In the genomic region with DNA sequence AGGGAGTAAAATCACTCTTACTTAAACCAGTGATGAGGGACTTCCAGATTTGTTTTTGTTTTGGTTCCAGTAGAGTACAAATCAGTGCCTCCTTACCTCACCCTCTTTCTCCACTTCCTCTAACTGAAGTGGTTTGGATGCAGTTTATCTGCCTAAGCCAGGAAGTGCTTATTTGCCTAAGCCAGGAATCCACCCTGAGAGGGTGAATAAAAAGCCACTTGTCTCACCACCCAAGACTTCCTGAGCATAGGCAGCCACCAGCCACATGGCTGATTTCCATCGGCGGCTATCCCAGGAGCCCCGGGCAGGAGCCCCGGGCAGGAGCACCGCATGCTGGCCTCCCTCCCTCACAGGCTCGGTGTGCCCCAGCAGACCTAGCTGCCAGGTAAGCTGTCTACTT, we compare ENCODE assay signal across 9 cellular contexts. TPM values are rescaled to one million over a fixed set of nuclear protein-coding genes. Genes with fewer than 3 reads are reported as not detected.
A peak's percentile ranks its signal among the peaks of the same experiment; 100 is the strongest.
DNase-seq lines count a peak whose midpoint lies in the region; ATAC-seq and TF ChIP-seq lines count a peak whose summit lies in the region.
"Had no signal": no experiment of that assay in that cellular context is flagged by ENCODE, and none has a peak within 500 bp of the region (broad histone marks: within the 10 kb centered on the region; RNA-seq: fewer than 3 reads in every experiment).

No MANE protein-coding gene starts in this region.

- H3K27ac Mint-ChIP-seq in CD4-positive, alpha-beta T cell = no peak overlapping the region

- intact Hi-C loops in CD4-positive, alpha-beta T cell (cut with DNase I, micrococcal nuclease) = no loop called here

- TF ChIP-seq CTCF in CD4-positive, alpha-beta T cell (IDR thresholded peaks at IDR 0.05) = no peak

- no peaks in the 10 kb centered on the region for H3K27me3 ChIP-seq in CD4-positive, alpha-beta T cell (ENCODE audit: control insufficient read depth, insufficient read depth, low read length)
- H3K27me3 ChIP-seq in SJSA1 (replicated peaks) = no peaks in the 10 kb centered on the region

- no peaks in the 10 kb centered on the region for H3K9me3 Mint-ChIP-seq in CD4-positive, alpha-beta T cell

- peaks cover 73% of the 10 kb centered on the region for H3K4me1 ChIP-seq in SJSA1 (replicated peaks)

- DNase-seq in CD4-positive, alpha-beta T cell = no peak
- DNase-seq in H4 (ENCODE audit: low spot score) (peak; percentile 86), SJSA1 (ENCODE audit: low read depth in 1 of 2, low spot score in 2 of 2) (peak; percentile 70 to 72), islet precursor cell (peak; percentile 69), NCI-H446 treated with DMSO at 0.1 percent for 48 hours (lab: John Stamatoyannopoulos, UW) (no peak), GM03348 (ENCODE audit: low spot score) (no peak), hepatic stellate cell (ENCODE audit: low spot score) (no peak)
- DNase-seq: NCI-H1105 treated with DMSO at 0.1 percent for 48 hours had no signal

- H3K4me3 ChIP-seq in SJSA1 = peak overlapping the region; percentile 14

- H3K27ac ChIP-seq in CD4-positive, alpha-beta T cell (ENCODE audit: low read depth, low read length) = no peak overlapping the region
- peak overlapping the region; percentile 98 for H3K27ac ChIP-seq in SJSA1

- CTCF ChIA-PET in CD4-positive, alpha-beta T cell (lab: Charles Lee) = no interaction called here

- H3K36me3 Mint-ChIP-seq in CD4-positive, alpha-beta T cell (ENCODE audit: low read depth) = no peaks in the 10 kb centered on the region

- no peak overlapping the region for H3K4me3 Mint-ChIP-seq in CD4-positive, alpha-beta T cell

- H3K4me1 Mint-ChIP-seq in CD4-positive, alpha-beta T cell (ENCODE audit: low read depth) = peaks cover 18% of the 10 kb centered on the region

- peaks cover 31% of the 10 kb centered on the region for H3K36me3 ChIP-seq in SJSA1

- no peaks in the 10 kb centered on the region for H3K9me3 ChIP-seq in CD4-positive, alpha-beta T cell (ENCODE audit: control insufficient read depth, low read length)
- no peaks in the 10 kb centered on the region for H3K9me3 ChIP-seq in SJSA1 (replicated peaks)

- peak; percentile 46 for ATAC-seq in CD4-positive, alpha-beta T cell (ENCODE audit: poor library complexity)
- no peak for ATAC-seq in GM18870 (IDR thresholded peaks at IDR 0.05; ENCODE audit: unreplicated experiment)

- POLR2A ChIA-PET in CD4-positive, alpha-beta T cell (lab: Charles Lee) = no interaction called here

- no peaks in the 10 kb centered on the region for H3K27me3 Mint-ChIP-seq in CD4-positive, alpha-beta T cell

RNA-seq across cellular contexts. Expression of a gene that starts 12.0 kb away (rescaled TPM):
- total RNA-seq in CD4-positive, alpha-beta T cell = under 1 TPM; 0.75 to 0.99 TPM
- total RNA-seq in H4 (2014; rRNA removed; shearing (Covaris generic)) = 36.8 and 37.0 TPM in 2 replicates
- total RNA-seq in SJSA1 (2014; rRNA removed; shearing (Covaris generic)) = 55.7 and 143 TPM in 2 replicates

RNA-seq across cellular contexts. Expression of a gene that starts 45.7 kb away (rescaled TPM):
- total RNA-seq in CD4-positive, alpha-beta T cell = not detected
- not detected in 2 replicates for total RNA-seq in H4 (2014; rRNA removed; shearing (Covaris generic))
- 0.28 TPM in 1 of 2 replicates, not detected in the other for total RNA-seq in SJSA1 (2014; rRNA removed; shearing (Covaris generic))

Comparison
In these comparisons a context has a peak if more than half of its experiments do, and no peak if none do; other contexts are left out.
1. DNase-seq: peak in H4 (single experiment), SJSA1 (2 of 2) and islet precursor cell (single experiment); none in CD4-positive, alpha-beta T cell (0 of 10), NCI-H446 treated with DMSO at 0.1 percent for 48 hours (single experiment), GM03348 (single experiment) and hepatic stellate cell (single experiment).
2. RNA of a gene that starts 12.0 kb away (total RNA-seq): 55.7 to 143 TPM in SJSA1 and 36.8 to 37.0 TPM in H4; 0.75 to 0.99 TPM in CD4-positive, alpha-beta T cell; every median in the first group is over 10 times any median in the second.